1 cellular context compared by ENCODE assay signal in the genomic region with DNA sequence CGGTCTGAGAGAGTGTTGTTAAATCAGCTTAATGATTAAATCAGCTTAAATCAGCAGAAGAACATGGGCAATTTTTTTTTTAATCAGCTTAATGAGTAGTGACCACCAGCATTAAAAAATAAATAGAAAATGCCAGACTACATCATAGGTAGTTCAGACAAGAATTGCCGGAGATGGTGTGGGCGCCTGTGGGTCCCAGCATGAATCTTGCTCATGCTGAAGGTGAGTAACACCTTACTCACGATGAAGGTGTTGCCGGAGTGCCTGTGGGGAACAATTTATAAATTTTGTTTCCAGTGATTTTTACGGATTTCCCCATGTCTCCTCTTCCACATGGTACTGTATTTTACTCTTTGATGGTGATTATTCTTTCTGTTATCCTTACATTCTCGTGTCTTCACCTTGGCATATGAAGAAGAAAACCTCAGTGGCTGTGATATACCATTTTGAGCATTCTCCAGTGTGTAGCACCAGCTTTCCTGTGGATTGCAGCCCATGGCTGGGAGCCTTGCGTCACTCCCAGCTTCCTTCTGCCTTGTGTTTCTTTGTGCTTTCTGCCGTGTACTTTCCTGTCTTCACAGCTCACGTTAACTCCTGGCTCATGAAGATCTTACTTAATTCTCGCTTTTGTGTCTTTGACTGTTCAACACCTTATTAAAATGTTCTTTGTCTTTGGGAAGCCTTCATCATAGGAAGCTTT.
TF ChIP-seq lines count a peak whose summit lies in the region.

No MANE protein-coding gene starts in this region.

TF ChIP-seq in HepG2, 621 proteins besides CTCF, POLR2A, EP300 and RAD21:
- TF ChIP-seq ZNF670 (CRISPR knock-in tag; IDR thresholded peaks at IDR 0.05; ENCODE audit: borderline replicate concordance) (no peak), THAP11 (CRISPR knock-in tag; IDR thresholded peaks at IDR 0.05) (0 out of 2 replicates have a peak, but pooled peaks have one; percentile 4), NFE2L1 (CRISPR knock-in tag; IDR thresholded peaks at IDR 0.05; ENCODE audit: borderline replicate concordance) (no peak), ZNF33B (CRISPR knock-in tag; IDR thresholded peaks at IDR 0.05) (no peak), ZNF616 (CRISPR knock-in tag; IDR thresholded peaks at IDR 0.05; ENCODE audit: low read depth) (no peak)
